In the genomic region with DNA sequence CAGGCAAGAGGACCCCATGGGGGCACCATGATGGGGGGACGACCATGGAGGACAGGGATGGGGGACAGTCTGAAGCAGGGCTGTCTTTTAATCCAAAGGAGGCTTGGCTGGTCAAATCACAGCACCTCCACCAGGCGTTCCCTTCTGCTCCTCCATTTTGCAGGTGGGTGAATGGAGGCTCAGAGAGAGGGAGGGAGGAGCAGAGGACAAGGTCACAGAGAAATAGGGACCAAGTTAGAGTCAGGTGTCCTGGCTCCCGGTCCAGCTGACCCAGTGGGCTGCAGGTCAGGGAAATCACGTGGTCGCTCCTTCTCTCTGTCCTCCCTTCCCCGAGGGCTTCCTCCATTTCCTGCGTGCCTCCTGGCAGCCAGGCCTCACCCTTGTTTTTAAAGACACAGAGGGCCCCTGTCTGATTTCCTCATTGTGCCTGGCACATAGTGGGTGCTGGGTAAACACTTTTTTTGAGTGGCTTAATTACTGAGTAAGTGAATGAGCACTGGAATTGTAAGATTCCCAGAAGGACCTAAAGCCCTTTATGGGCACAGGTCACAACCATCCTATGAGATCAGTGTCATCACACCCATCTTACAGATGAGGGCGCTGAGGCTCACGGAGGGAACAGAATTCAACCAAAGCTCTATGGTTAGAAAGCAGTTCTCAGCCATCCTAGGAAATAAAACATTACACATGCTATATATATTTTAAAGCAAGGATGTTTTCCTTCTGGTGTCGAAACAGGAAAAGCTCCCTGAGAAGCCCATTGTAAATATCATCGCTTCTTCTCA, we compare ENCODE assay signal across 10 cellular contexts.
DNase-seq lines count a peak whose midpoint lies in the region; ATAC-seq lines count a peak whose summit lies in the region.
"Had no signal": no experiment of that assay in that cellular context is flagged by ENCODE, and none has a peak within 500 bp of the region (broad histone marks: within the 10 kb centered on the region; RNA-seq: fewer than 3 reads in every experiment).

No MANE protein-coding gene starts in this region.

- no peak overlapping the region for H2BK12ac ChIP-seq in trophoblast cell (ENCODE audit: low read length)

- no peaks in the 10 kb centered on the region for H3K36me3 ChIP-seq in trophoblast cell (ENCODE audit: control insufficient read depth in 1 of 2, insufficient read depth in 2 of 2, low read length in 2 of 2)

- H2BK5ac ChIP-seq in trophoblast cell (ENCODE audit: low read depth, low read length, poor library complexity) = no peak overlapping the region

- no peak overlapping the region for H4K8ac ChIP-seq in trophoblast cell (ENCODE audit: low read depth, low read length)

- no peak overlapping the region for H2AK5ac ChIP-seq in trophoblast cell (ENCODE audit: low read length)

- H3K9me3 ChIP-seq in trophoblast cell (ENCODE audit: insufficient read depth, low read depth, low read length) = no peaks in the 10 kb centered on the region

- DNase-seq in OCI-M1 (lab: John Stamatoyannopoulos, UW) = peak; percentile 7
- peak in 1 of 2 donors; percentile 46 for DNase-seq in trophoblast cell
- no peak for DNase-seq in anterior cingulate cortex (lab: John Stamatoyannopoulos, UW)
- no peak for DNase-seq in NCI-H1436 treated with DMSO at 0.1 percent for 48 hours (lab: John Stamatoyannopoulos, UW)
- DNase-seq: activated B cell treated with CpG ODN at 0.5 μM for 24 hours; activated naive CD4-positive, alpha-beta T cell treated with anti-CD3 and anti-CD28 coated beads, Interleukin-2, amount 10 ng/mL, durations not matched to agents 7 days and 5 days; substantia nigra had no signal

- no peak overlapping the region for H3K23ac ChIP-seq in trophoblast cell (ENCODE audit: low read length)

- WGBS in trophoblast cell (ENCODE audit: extremely low coverage, insufficient coverage, insufficient read length) = no CpG with 5 or more reads among the region's 11 CpGs

- H3K4me3 ChIP-seq in trophoblast cell (ENCODE audit: low read depth, low read length) = no peak overlapping the region

- peaks cover 2% of the 10 kb centered on the region for H3K27me3 ChIP-seq in trophoblast cell (ENCODE audit: insufficient read depth, low read length)

- H4K91ac ChIP-seq in trophoblast cell (ENCODE audit: low read depth, low read length) = no peak overlapping the region

- no peaks in the 10 kb centered on the region for H3K79me2 ChIP-seq in trophoblast cell (ENCODE audit: control insufficient read depth, insufficient read depth, low read length, poor library complexity)

- no peak overlapping the region for H3K27ac ChIP-seq in trophoblast cell (ENCODE audit: low read depth, low read length)

- peak; percentile 26 for ATAC-seq in GM21360 (IDR thresholded peaks at IDR 0.05; ENCODE audit: unreplicated experiment)
- ATAC-seq in esophagus mucosa = peak; percentile 51
- no peak for ATAC-seq in HG03342 (IDR thresholded peaks at IDR 0.05; ENCODE audit: unreplicated experiment)

- no peak overlapping the region for H3K9ac ChIP-seq in trophoblast cell (ENCODE audit: low read length)

- no peak overlapping the region for H2BK120ac ChIP-seq in trophoblast cell (ENCODE audit: insufficient read depth, low read length, poor library complexity)

- no peak overlapping the region for H2AFZ ChIP-seq in trophoblast cell (ENCODE audit: insufficient read depth, low read length, poor library complexity)

- H4K12ac ChIP-seq in trophoblast cell (ENCODE audit: low read depth, low read length) = no peak overlapping the region

- H3K4me2 ChIP-seq in trophoblast cell (ENCODE audit: low read length) = peak overlapping the region; percentile 27

- H3K18ac ChIP-seq in trophoblast cell (ENCODE audit: low read length) = no peak overlapping the region

- peaks cover 0 to 2% of the 10 kb centered on the region in 2 experiments for H3K4me1 ChIP-seq in trophoblast cell (ENCODE audit: control insufficient read depth in 1 of 2, insufficient read depth in 2 of 2, low read length in 2 of 2)

- H3K4ac ChIP-seq in trophoblast cell (ENCODE audit: low read depth, low read length) = no peak overlapping the region

- no peaks in the 10 kb centered on the region for H3K79me1 ChIP-seq in trophoblast cell (ENCODE audit: low read length)

- no peak overlapping the region for H3K14ac ChIP-seq in trophoblast cell (ENCODE audit: low read length)
